1 cellular context compared by ENCODE assay signal in the genomic region with DNA sequence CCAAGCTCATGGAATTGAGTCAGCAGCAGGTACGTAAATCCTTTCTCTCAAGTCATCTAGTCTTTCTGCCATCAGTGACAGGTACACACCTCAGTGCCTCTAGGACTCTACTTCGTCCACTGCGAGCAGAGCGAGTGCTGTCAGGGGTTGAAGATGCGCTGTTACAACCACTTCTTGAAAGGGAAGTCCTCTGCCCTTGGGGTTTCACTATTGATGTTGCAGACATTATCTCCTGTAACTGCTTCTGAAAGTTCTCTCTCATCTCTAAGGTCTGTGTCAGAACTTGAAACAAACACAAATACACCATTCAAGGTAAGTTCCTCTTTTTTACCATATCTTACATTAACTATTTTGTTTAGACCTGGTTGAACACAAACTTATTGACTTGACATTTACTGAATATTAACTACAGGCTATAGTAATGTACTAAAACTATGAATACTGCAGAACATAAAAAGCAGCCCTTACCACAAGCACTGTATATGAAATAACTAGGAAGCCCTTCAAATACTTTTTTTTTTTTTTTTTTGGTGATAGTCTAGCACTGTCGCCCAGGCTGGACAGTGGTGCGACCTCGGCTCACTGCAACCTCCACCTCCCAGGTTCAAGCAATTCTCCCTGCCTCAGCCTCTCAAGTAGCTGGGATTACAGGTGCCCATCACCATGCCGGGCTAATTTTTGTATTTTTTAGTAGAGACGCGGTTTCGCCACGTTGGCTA.
TF ChIP-seq lines count a peak whose summit lies in the region.

No MANE protein-coding gene starts in this region.

TF ChIP-seq in GM12878, 131 proteins besides CTCF, POLR2A, EP300 and RAD21 (continued from another document and continues in another):
- TF ChIP-seq, protein P1, sequence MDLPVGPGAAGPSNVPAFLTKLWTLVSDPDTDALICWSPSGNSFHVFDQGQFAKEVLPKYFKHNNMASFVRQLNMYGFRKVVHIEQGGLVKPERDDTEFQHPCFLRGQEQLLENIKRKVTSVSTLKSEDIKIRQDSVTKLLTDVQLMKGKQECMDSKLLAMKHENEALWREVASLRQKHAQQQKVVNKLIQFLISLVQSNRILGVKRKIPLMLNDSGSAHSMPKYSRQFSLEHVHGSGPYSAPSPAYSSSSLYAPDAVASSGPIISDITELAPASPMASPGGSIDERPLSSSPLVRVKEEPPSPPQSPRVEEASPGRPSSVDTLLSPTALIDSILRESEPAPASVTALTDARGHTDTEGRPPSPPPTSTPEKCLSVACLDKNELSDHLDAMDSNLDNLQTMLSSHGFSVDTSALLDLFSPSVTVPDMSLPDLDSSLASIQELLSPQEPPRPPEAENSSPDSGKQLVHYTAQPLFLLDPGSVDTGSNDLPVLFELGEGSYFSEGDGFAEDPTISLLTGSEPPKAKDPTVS (IDR thresholded peaks at IDR 0.05; ENCODE audit: low read depth, low read length): no peak
- TF ChIP-seq, protein P2, sequence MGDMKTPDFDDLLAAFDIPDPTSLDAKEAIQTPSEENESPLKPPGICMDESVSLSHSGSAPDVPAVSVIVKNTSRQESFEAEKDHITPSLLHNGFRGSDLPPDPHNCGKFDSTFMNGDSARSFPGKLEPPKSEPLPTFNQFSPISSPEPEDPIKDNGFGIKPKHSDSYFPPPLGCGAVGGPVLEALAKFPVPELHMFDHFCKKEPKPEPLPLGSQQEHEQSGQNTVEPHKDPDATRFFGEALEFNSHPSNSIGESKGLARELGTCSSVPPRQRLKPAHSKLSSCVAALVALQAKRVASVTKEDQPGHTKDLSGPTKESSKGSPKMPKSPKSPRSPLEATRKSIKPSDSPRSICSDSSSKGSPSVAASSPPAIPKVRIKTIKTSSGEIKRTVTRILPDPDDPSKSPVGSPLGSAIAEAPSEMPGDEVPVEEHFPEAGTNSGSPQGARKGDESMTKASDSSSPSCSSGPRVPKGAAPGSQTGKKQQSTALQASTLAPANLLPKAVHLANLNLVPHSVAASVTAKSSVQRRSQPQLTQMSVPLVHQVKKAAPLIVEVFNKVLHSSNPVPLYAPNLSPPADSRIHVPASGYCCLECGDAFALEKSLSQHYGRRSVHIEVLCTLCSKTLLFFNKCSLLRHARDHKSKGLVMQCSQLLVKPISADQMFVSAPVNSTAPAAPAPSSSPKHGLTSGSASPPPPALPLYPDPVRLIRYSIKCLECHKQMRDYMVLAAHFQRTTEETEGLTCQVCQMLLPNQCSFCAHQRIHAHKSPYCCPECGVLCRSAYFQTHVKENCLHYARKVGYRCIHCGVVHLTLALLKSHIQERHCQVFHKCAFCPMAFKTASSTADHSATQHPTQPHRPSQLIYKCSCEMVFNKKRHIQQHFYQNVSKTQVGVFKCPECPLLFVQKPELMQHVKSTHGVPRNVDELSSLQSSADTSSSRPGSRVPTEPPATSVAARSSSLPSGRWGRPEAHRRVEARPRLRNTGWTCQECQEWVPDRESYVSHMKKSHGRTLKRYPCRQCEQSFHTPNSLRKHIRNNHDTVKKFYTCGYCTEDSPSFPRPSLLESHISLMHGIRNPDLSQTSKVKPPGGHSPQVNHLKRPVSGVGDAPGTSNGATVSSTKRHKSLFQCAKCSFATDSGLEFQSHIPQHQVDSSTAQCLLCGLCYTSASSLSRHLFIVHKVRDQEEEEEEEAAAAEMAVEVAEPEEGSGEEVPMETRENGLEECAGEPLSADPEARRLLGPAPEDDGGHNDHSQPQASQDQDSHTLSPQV (IDR thresholded peaks at IDR 0.05): no peak
- TF ChIP-seq, protein P3, sequence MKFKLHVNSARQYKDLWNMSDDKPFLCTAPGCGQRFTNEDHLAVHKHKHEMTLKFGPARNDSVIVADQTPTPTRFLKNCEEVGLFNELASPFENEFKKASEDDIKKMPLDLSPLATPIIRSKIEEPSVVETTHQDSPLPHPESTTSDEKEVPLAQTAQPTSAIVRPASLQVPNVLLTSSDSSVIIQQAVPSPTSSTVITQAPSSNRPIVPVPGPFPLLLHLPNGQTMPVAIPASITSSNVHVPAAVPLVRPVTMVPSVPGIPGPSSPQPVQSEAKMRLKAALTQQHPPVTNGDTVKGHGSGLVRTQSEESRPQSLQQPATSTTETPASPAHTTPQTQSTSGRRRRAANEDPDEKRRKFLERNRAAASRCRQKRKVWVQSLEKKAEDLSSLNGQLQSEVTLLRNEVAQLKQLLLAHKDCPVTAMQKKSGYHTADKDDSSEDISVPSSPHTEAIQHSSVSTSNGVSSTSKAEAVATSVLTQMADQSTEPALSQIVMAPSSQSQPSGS (IDR thresholded peaks at IDR 0.05; ENCODE audit: low read length): peak; percentile 42; the same call in 1 of the 2 replicates
- TF ChIP-seq, protein P4, sequence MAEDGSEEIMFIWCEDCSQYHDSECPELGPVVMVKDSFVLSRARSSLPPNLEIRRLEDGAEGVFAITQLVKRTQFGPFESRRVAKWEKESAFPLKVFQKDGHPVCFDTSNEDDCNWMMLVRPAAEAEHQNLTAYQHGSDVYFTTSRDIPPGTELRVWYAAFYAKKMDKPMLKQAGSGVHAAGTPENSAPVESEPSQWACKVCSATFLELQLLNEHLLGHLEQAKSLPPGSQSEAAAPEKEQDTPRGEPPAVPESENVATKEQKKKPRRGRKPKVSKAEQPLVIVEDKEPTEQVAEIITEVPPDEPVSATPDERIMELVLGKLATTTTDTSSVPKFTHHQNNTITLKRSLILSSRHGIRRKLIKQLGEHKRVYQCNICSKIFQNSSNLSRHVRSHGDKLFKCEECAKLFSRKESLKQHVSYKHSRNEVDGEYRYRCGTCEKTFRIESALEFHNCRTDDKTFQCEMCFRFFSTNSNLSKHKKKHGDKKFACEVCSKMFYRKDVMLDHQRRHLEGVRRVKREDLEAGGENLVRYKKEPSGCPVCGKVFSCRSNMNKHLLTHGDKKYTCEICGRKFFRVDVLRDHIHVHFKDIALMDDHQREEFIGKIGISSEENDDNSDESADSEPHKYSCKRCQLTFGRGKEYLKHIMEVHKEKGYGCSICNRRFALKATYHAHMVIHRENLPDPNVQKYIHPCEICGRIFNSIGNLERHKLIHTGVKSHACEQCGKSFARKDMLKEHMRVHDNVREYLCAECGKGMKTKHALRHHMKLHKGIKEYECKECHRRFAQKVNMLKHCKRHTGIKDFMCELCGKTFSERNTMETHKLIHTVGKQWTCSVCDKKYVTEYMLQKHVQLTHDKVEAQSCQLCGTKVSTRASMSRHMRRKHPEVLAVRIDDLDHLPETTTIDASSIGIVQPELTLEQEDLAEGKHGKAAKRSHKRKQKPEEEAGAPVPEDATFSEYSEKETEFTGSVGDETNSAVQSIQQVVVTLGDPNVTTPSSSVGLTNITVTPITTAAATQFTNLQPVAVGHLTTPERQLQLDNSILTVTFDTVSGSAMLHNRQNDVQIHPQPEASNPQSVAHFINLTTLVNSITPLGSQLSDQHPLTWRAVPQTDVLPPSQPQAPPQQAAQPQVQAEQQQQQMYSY (CRISPR knock-in tag; IDR thresholded peaks at IDR 0.05): no peak
- TF ChIP-seq, protein P5, sequence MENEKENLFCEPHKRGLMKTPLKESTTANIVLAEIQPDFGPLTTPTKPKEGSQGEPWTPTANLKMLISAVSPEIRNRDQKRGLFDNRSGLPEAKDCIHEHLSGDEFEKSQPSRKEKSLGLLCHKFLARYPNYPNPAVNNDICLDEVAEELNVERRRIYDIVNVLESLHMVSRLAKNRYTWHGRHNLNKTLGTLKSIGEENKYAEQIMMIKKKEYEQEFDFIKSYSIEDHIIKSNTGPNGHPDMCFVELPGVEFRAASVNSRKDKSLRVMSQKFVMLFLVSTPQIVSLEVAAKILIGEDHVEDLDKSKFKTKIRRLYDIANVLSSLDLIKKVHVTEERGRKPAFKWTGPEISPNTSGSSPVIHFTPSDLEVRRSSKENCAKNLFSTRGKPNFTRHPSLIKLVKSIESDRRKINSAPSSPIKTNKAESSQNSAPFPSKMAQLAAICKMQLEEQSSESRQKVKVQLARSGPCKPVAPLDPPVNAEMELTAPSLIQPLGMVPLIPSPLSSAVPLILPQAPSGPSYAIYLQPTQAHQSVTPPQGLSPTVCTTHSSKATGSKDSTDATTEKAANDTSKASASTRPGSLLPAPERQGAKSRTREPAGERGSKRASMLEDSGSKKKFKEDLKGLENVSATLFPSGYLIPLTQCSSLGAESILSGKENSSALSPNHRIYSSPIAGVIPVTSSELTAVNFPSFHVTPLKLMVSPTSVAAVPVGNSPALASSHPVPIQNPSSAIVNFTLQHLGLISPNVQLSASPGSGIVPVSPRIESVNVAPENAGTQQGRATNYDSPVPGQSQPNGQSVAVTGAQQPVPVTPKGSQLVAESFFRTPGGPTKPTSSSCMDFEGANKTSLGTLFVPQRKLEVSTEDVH (IDR thresholded peaks at IDR 0.05; ENCODE audit: low read depth, partially characterized antibody): no peak
- TF ChIP-seq SREBF1 (IDR thresholded peaks at IDR 0.05; ENCODE audit: low read length) (no peak), RFX5 (IDR thresholded peaks at IDR 0.05; ENCODE audit: low read depth, low read length) (no peak), PAX5 (IDR thresholded peaks at IDR 0.05; ENCODE audit: borderline replicate concordance, low read depth, low read length) (peak; percentile 68; the same call in 1 of the 2 replicates), ZNF384 (IDR thresholded peaks at IDR 0.05; ENCODE audit: borderline replicate concordance, low read depth, low read length) (no peak; the same call in none of the 2 replicates), ZBED1 (IDR thresholded peaks at IDR 0.05; ENCODE audit: borderline replicate concordance) (peak; percentile 69; the same call in 1 of the 2 replicates), SREBF2 (IDR thresholded peaks at IDR 0.05; ENCODE audit: low read length) (no peak), MEF2A (IDR thresholded peaks at IDR 0.05; ENCODE audit: insufficient read depth, low read depth, low read length) (peak; percentile 40; the same call in 1 of the 2 replicates), ESRRA (IDR thresholded peaks at IDR 0.05; ENCODE audit: low read length) (no peak), KDM1A (IDR thresholded peaks at IDR 0.05; ENCODE audit: borderline replicate concordance) (no peak), CREB1 (IDR thresholded peaks at IDR 0.05; ENCODE audit: low read depth) (no peak), LARP7 (IDR thresholded peaks at IDR 0.05) (no peak), NR2F1 (conservative IDR thresholded peaks at IDR 0.05) (peak; percentile 24; the same call in 1 of the 2 replicates), YY1 (IDR thresholded peaks at IDR 0.05; ENCODE audit: low read depth, low read length) (no peak; the same call in 1 of the 2 replicates), CEBPB (IDR thresholded peaks at IDR 0.05; ENCODE audit: borderline replicate concordance in 1 of 2, low read depth in 2 of 2, low read length in 2 of 2) (no peak), TCF3 (IDR thresholded peaks at IDR 0.05; ENCODE audit: borderline replicate concordance, insufficient read depth, low read depth, low read length) (no peak), ETV6 (conservative IDR thresholded peaks at IDR 0.05 in 1 of 2, IDR thresholded peaks at IDR 0.05 in 1 of 2; ENCODE audit: borderline replicate concordance in 1 of 2, low read depth in 1 of 2) (peak in 1 of 2 experiments; percentile 67; a peak in 1 of 4 replicates), CHD1 (IDR thresholded peaks at IDR 0.05; ENCODE audit: low read depth, low read length) (no peak), TBL1XR1 (IDR thresholded peaks at IDR 0.05; ENCODE audit: low read depth, low read length) (0 out of 2 replicates have a peak, but pooled peaks have one; percentile 22), CBFB (IDR thresholded peaks at IDR 0.05; ENCODE audit: low read depth) (no peak), BCL11A (IDR thresholded peaks at IDR 0.05; ENCODE audit: low read depth, low read length) (peak; percentile 60; the same call in 1 of the 2 replicates), MTA2 (IDR thresholded peaks at IDR 0.05; ENCODE audit: low read depth) (peak; percentile 65), KAT2A (conservative IDR thresholded peaks at IDR 0.05; ENCODE audit: control insufficient read depth, low read depth, low read length) (no peak)
- TF ChIP-seq, protein P6, sequence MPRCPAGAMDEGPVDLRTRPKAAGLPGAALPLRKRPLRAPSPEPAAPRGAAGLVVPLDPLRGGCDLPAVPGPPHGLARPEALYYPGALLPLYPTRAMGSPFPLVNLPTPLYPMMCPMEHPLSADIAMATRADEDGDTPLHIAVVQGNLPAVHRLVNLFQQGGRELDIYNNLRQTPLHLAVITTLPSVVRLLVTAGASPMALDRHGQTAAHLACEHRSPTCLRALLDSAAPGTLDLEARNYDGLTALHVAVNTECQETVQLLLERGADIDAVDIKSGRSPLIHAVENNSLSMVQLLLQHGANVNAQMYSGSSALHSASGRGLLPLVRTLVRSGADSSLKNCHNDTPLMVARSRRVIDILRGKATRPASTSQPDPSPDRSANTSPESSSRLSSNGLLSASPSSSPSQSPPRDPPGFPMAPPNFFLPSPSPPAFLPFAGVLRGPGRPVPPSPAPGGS (IDR thresholded peaks at IDR 0.05; ENCODE audit: borderline replicate concordance, insufficient read depth, low read depth, low read length, poor library complexity, severe bottlenecking): no peak
- TF ChIP-seq, protein P7, sequence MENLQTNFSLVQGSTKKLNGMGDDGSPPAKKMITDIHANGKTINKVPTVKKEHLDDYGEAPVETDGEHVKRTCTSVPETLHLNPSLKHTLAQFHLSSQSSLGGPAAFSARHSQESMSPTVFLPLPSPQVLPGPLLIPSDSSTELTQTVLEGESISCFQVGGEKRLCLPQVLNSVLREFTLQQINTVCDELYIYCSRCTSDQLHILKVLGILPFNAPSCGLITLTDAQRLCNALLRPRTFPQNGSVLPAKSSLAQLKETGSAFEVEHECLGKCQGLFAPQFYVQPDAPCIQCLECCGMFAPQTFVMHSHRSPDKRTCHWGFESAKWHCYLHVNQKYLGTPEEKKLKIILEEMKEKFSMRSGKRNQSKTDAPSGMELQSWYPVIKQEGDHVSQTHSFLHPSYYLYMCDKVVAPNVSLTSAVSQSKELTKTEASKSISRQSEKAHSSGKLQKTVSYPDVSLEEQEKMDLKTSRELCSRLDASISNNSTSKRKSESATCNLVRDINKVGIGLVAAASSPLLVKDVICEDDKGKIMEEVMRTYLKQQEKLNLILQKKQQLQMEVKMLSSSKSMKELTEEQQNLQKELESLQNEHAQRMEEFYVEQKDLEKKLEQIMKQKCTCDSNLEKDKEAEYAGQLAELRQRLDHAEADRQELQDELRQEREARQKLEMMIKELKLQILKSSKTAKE (IDR thresholded peaks at IDR 0.05; ENCODE audit: low read depth, poor library complexity, severe bottlenecking): peak; percentile 86
- TF ChIP-seq, protein P8, sequence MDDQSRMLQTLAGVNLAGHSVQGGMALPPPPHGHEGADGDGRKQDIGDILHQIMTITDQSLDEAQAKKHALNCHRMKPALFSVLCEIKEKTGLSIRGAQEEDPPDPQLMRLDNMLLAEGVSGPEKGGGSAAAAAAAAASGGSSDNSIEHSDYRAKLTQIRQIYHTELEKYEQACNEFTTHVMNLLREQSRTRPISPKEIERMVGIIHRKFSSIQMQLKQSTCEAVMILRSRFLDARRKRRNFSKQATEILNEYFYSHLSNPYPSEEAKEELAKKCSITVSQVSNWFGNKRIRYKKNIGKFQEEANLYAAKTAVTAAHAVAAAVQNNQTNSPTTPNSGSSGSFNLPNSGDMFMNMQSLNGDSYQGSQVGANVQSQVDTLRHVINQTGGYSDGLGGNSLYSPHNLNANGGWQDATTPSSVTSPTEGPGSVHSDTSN (IDR thresholded peaks at IDR 0.05; ENCODE audit: insufficient replicate concordance, low read depth, low read length): no peak
- TF ChIP-seq, protein P9, sequence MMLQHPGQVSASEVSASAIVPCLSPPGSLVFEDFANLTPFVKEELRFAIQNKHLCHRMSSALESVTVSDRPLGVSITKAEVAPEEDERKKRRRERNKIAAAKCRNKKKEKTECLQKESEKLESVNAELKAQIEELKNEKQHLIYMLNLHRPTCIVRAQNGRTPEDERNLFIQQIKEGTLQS (IDR thresholded peaks at IDR 0.05; ENCODE audit: borderline replicate concordance, extremely low read depth, low read depth, low read length): no peak
